8 cellular contexts compared by ENCODE assay signal in genomic region chr14:99792551-99793212, GRCh38. TPM values are rescaled to one million over a fixed set of nuclear protein-coding genes. Genes with fewer than 3 reads are reported as not detected.
A peak's percentile ranks its signal among the peaks of the same experiment; 100 is the strongest.
DNase-seq lines count a peak whose midpoint lies in the region; ATAC-seq lines count a peak whose summit lies in the region.

No MANE protein-coding gene starts in this region.

- H3K4me1 Mint-ChIP-seq in activated naive CD8-positive, alpha-beta T cell treated with anti-CD3 and anti-CD28 coated beads, Interleukin-2, amount 10 ng/mL, durations not matched to agents 7 days and 5 days: peaks cover 27% of the 10 kb centered on the region

- H3K9me3 Mint-ChIP-seq in activated naive CD8-positive, alpha-beta T cell treated with anti-CD3 and anti-CD28 coated beads, Interleukin-2, amount 10 ng/mL, durations not matched to agents 7 days and 5 days: peaks cover 1% of the 10 kb centered on the region

- no peaks in the 10 kb centered on the region for H3K36me3 Mint-ChIP-seq in activated naive CD8-positive, alpha-beta T cell treated with anti-CD3 and anti-CD28 coated beads, Interleukin-2, amount 10 ng/mL, durations not matched to agents 7 days and 5 days

- peak overlapping the region; percentile 61 for H3K4me3 Mint-ChIP-seq in activated naive CD8-positive, alpha-beta T cell treated with anti-CD3 and anti-CD28 coated beads, Interleukin-2, amount 10 ng/mL, durations not matched to agents 7 days and 5 days

- ATAC-seq in activated naive CD8-positive, alpha-beta T cell treated with anti-CD3 and anti-CD28 coated beads, Interleukin-2, amount 10 ng/mL, durations not matched to agents 7 days and 5 days (ENCODE audit: low read depth): no peak
- ATAC-seq in GM21367 (IDR thresholded peaks at IDR 0.05; ENCODE audit: unreplicated experiment) (no peak), GM21390 (IDR thresholded peaks at IDR 0.05; ENCODE audit: unreplicated experiment) (no peak)

- H3K27me3 Mint-ChIP-seq in activated naive CD8-positive, alpha-beta T cell treated with anti-CD3 and anti-CD28 coated beads, Interleukin-2, amount 10 ng/mL, durations not matched to agents 7 days and 5 days: peaks cover 49% of the 10 kb centered on the region

- H3K27ac Mint-ChIP-seq in activated naive CD8-positive, alpha-beta T cell treated with anti-CD3 and anti-CD28 coated beads, Interleukin-2, amount 10 ng/mL, durations not matched to agents 7 days and 5 days: no peak overlapping the region

- POLR2A ChIA-PET in activated naive CD8-positive, alpha-beta T cell treated with anti-CD3 and anti-CD28 coated beads, Interleukin-2, amount 10 ng/mL, durations not matched to agents 7 days and 5 days (lab: Charles Lee): interaction anchor here (1.2 kb wide), 1 partner anchor 28 kb away, joined by 3 read pairs; no protein-coding TSS in a partner anchor

- DNase-seq in DMS53 (lab: John Stamatoyannopoulos, UW): peak; percentile 33
- DNase-seq in DMS53 treated with DMSO at 0.1 percent for 48 hours (lab: John Stamatoyannopoulos, UW; ENCODE audit: unreplicated experiment): no peak
- DNase-seq in activated naive CD8-positive, alpha-beta T cell treated with anti-CD3 and anti-CD28 coated beads, Interleukin-2, amount 10 ng/mL, durations not matched to agents 7 days and 5 days: no peak
- DNase-seq in hippocampal formation (lab: John Stamatoyannopoulos, UW): peak; percentile 26 to 47
- DNase-seq in skeletal muscle cell (ENCODE audit: low read depth): no peak
- DNase-seq in T1000 (lab: John Stamatoyannopoulos, UW): no peak

- H3K4me3 ChIP-seq in skeletal muscle cell (ENCODE audit: low read depth, low read length): peak overlapping the region; percentile 49

RNA-seq across cellular contexts. Expression of gene EML1, which starts 0.5 kb away (rescaled TPM):
- under 1 TPM in 1 of 2 experiments, not detected in 1; 0.69 TPM for total RNA-seq in activated naive CD8-positive, alpha-beta T cell treated with anti-CD3 and anti-CD28 coated beads, Interleukin-2, amount 10 ng/mL, durations not matched to agents 7 days and 5 days

Comparison
In these comparisons a context has a peak if more than half of its experiments do, and no peak if none do; other contexts are left out.
1. DNase-seq: peak in DMS53 (single experiment) and hippocampal formation (2 of 2); none in DMS53 treated with DMSO at 0.1 percent for 48 hours (single experiment), activated naive CD8-positive, alpha-beta T cell treated with anti-CD3 and anti-CD28 coated beads, Interleukin-2, amount 10 ng/mL, durations not matched to agents 7 days and 5 days (single experiment), skeletal muscle cell (single experiment) and T1000 (single experiment).